Comparison of ENCODE assay signal across 7 cellular contexts in genomic region chr9:67066132-67066531, GRCh38.
DNase-seq lines count a peak whose midpoint lies in the region; ATAC-seq, FAIRE-seq and TF ChIP-seq lines count a peak whose summit lies in the region.
"Not testable (repeated sequence)": the region's sequence is repeated elsewhere in the genome, so short reads cannot be mapped to it uniquely, and the experiment has no call there.

No MANE protein-coding gene starts in this region.

- not testable (repeated sequence) for H3K27me3 Mint-ChIP-seq in endodermal cell (ENCODE audit: insufficient read depth)

- POLR2A ChIA-PET in HepG2 (lab: Yijun Ruan, JAX): not testable (repeated sequence)

- not testable (repeated sequence) for H3K4me3 Mint-ChIP-seq in endodermal cell

- H3K4me3 ChIP-seq in SJCRH30; cardiac fibroblast (replicated peaks in 1 of 2; ENCODE audit: low read depth in 2 of 2, low read length in 2 of 2); endodermal cell (ENCODE audit: low read length); HepG2 (replicated peaks in 1 of 3; ENCODE audit: insufficient read depth in 1 of 3, low read depth in 2 of 3, low read length in 3 of 3): not testable (repeated sequence)

- H3K79me2 ChIP-seq in HepG2 (ENCODE audit: insufficient read depth, low read length): not testable (repeated sequence)

- H3K4me1 Mint-ChIP-seq in endodermal cell: not testable (repeated sequence)

- not testable (repeated sequence) for BruUV-seq in HepG2 (replicated peaks; lab: Mats Ljungman, UMichigan)

- H2AFZ ChIP-seq in HepG2 (ENCODE audit: low read length): not testable (repeated sequence)

- not testable (repeated sequence) for H3K4me2 ChIP-seq in HepG2 (ENCODE audit: low read depth, low read length)

- H3K27ac ChIP-seq in SJCRH30; endodermal cell (ENCODE audit: low read depth, low read length); HepG2 (ENCODE audit: extremely low read length, insufficient read depth, low read length): not testable (repeated sequence)

- not testable (repeated sequence) for H3K9ac ChIP-seq in endodermal cell (ENCODE audit: extremely low read depth, low read length, poor library complexity, severe bottlenecking); HepG2 (ENCODE audit: insufficient read depth, low read depth, low read length)

- not testable (repeated sequence) for H4K20me1 ChIP-seq in HepG2 (ENCODE audit: insufficient read depth, low read length)

- in situ Hi-C loops in HepG2 (cut with HindIII; ENCODE audit: extremely low pct_ligation_motif_present, low pct_unique_long_range_greater_than_20kb): not testable (repeated sequence)

- not testable (repeated sequence) for TF ChIP-seq RAD21 in HepG2 (CRISPR knock-in tag; IDR thresholded peaks at IDR 0.05)

- not testable (repeated sequence) for TF ChIP-seq EP300 in HepG2 (IDR thresholded peaks at IDR 0.05; ENCODE audit: low read depth in 2 of 2, low read length in 2 of 2); HepG2 (CRISPR knock-in tag; IDR thresholded peaks at IDR 0.05; ENCODE audit: borderline replicate concordance)

- H3K36me3 Mint-ChIP-seq in endodermal cell (ENCODE audit: low read depth): not testable (repeated sequence)

- H3K4me1 ChIP-seq in SJCRH30; endodermal cell (ENCODE audit: control insufficient read depth, insufficient read depth, low read length); HepG2 (ENCODE audit: insufficient read depth, low read length): not testable (repeated sequence)

- intact Hi-C loops in HepG2 (cut with micrococcal nuclease; ENCODE audit: unreplicated experiment): not testable (repeated sequence)

- H3K9me3 ChIP-seq in SJCRH30 (replicated peaks); endodermal cell (ENCODE audit: control insufficient read depth, low read length); HepG2 (ENCODE audit: low read length): not testable (repeated sequence)

- ATAC-seq in HepG2: peak; percentile 63

- not testable (repeated sequence) for H3K36me3 ChIP-seq in SJCRH30; endodermal cell (ENCODE audit: control insufficient read depth, insufficient read depth, low read length); HepG2 (replicated peaks in 1 of 2; ENCODE audit: control insufficient read depth in 1 of 2, insufficient read depth in 2 of 2, low read length in 2 of 2)

- 79% methylated on average over 4 of the region's 5 CpGs; no CpG with 5 or more reads in 1 of the 2 experiments for whole genome bisulfite sequencing in endodermal cell (ENCODE audit: insufficient coverage in 1 of 2, insufficient read length in 1 of 2), 2 experiments
- WGBS in HepG2 (ENCODE audit: low lambda C conversion rate): 51% methylated on average over 5 of the region's 5 CpGs

- not testable (repeated sequence) for H3K9me3 Mint-ChIP-seq in endodermal cell

- not testable (repeated sequence) for H3K27me3 ChIP-seq in SJCRH30; endodermal cell (ENCODE audit: control insufficient read depth, insufficient read depth, low read length, poor library complexity, severe bottlenecking); HepG2 (ENCODE audit: control insufficient read depth in 1 of 2, insufficient read depth in 2 of 2, low read length in 2 of 2)

- DNase-seq in ELR (ENCODE audit: low read depth) (peak; percentile 2), HT-29 (ENCODE audit: low spot score) (peak; percentile 0), SJCRH30 (peak; percentile 2 to 3), cardiac fibroblast (ENCODE audit: low read depth in 2 of 2) (peak; percentile 5 to 20), endodermal cell (peak; percentile 50), HepG2 (ENCODE audit: low spot score) (peak; percentile 0), retina (peak; percentile 6)

- not testable (repeated sequence) for TF ChIP-seq CTCF in cardiac fibroblast (IDR thresholded peaks at IDR 0.05; ENCODE audit: low read depth, low read length); HepG2 (CRISPR knock-in tag; IDR thresholded peaks at IDR 0.05)
- TF ChIP-seq CTCF in endodermal cell (conservative IDR thresholded peaks at IDR 0.05): peak; percentile 51

- CTCF ChIA-PET in HepG2 (lab: Yijun Ruan, JAX; ENCODE audit: low intra/inter-chr PET ratio, low total read pairs): not testable (repeated sequence)

- H3K27ac Mint-ChIP-seq in endodermal cell: not testable (repeated sequence)

- FAIRE-seq in HepG2 (lab: Jason Lieb, UNC): not testable (repeated sequence)

- not testable (repeated sequence) for TF ChIP-seq POLR2A in HepG2 (IDR thresholded peaks at IDR 0.05; ENCODE audit: insufficient read depth in 1 of 2, low read depth in 2 of 2, low read length in 2 of 2)

TF ChIP-seq in HepG2, 621 proteins besides CTCF, POLR2A, EP300 and RAD21:
- peak; percentile 34; the same call in 1 of the 2 replicates for TF ChIP-seq STAG1 (CRISPR knock-in tag; IDR thresholded peaks at IDR 0.05)
- peak; percentile 31; the same call in 1 of the 2 replicates for TF ChIP-seq ZNF264 (CRISPR knock-in tag; IDR thresholded peaks at IDR 0.05)

Comparison
In these comparisons a context has a peak if more than half of its experiments do, and no peak if none do; other contexts are left out.
1. DNase-seq: peak in every context shown above with its lines; median percentile 50 in endodermal cell; 12 in cardiac fibroblast; 6 in retina; 2 in SJCRH30; 2 in ELR; 0 in HT-29; 0 in HepG2.